ENCODE assay signal across 19 cellular contexts in the genomic region with DNA sequence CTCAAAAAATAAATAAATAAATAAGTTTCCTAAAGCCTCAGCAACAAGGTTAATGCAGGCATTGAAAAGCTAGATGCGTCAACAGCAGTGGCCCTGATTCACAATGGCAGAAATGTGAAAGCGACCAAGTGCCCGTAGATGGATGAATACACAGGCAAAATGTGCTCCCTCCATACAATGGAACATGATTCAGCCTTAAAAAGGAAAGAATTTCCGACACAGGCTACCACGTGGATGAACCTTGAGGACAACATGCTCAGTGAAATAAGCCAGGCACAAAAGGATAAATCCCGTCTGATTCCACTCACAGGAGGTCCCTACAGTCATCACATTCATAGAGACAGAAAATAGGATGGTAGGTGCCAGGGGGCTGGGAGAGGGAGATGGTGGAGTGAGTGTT. TPM values are rescaled to one million over a fixed set of nuclear protein-coding genes. Genes with fewer than 3 reads are reported as not detected.
A peak's percentile ranks its signal among the peaks of the same experiment; 100 is the strongest.
DNase-seq lines count a peak whose midpoint lies in the region; ATAC-seq and TF ChIP-seq lines count a peak whose summit lies in the region.
"Had no signal": no experiment of that assay in that cellular context is flagged by ENCODE, and none has a peak within 500 bp of the region (broad histone marks: within the 10 kb centered on the region; RNA-seq: fewer than 3 reads in every experiment).

No MANE protein-coding gene starts in this region.

- ATAC-seq in gastroesophageal sphincter (no peak), HG02763 (IDR thresholded peaks at IDR 0.05; ENCODE audit: unreplicated experiment) (no peak)
- ATAC-seq: HCT116, K562, Right ventricle myocardium inferior had no signal

- no peaks in the 10 kb centered on the region for H3K9me3 ChIP-seq in gastroesophageal sphincter
- no peaks in the 10 kb centered on the region for H3K9me3 ChIP-seq in uterus

- no peak for TF ChIP-seq EP300 in gastroesophageal sphincter (IDR thresholded peaks at IDR 0.05)

- H3K27me3 ChIP-seq in gastroesophageal sphincter (no peaks in the 10 kb centered on the region), rectal smooth muscle tissue (ENCODE audit: control insufficient read depth, insufficient read depth, low read length) (no peaks in the 10 kb centered on the region), uterus (no peaks in the 10 kb centered on the region)

- H3K4me1 ChIP-seq in gastroesophageal sphincter: peaks cover 0 to 85% (median 27%) of the 10 kb centered on the region in 3 donors
- peaks cover 12% of the 10 kb centered on the region for H3K4me1 ChIP-seq in rectal smooth muscle tissue (ENCODE audit: control insufficient read depth, insufficient read depth, low read length)
- H3K4me1 ChIP-seq in uterus: peaks cover 4 to 6% of the 10 kb centered on the region in 2 donors

- TF ChIP-seq POLR2A in gastroesophageal sphincter (IDR thresholded peaks at IDR 0.05): no peak
- no peak for TF ChIP-seq POLR2A in uterus (IDR thresholded peaks at IDR 0.05)

- intact Hi-C loops in uterus (cut with DNase I; ENCODE audit: low total_unique reads): no loop called here

- DNase-seq in uterus (no peak), NCI-H524 (lab: John Stamatoyannopoulos, UW) (no peak)
- DNase-seq in stimulated activated CD4-positive, alpha-beta T cell treated with anti-CD3 and anti-CD28 coated beads, Interleukin-2, amount 100 ng/mL, for 24 hours: no peak
- DNase-seq: AML-193; CD4-positive, CD25-positive, alpha-beta regulatory T cell; COR-L47; DMS 273 treated with DMSO at 0.1 percent for 48 hours; DND-41; NCI-H1105; NCI-H2081 treated with DMSO at 0.1 percent for 48 hours; NCI-H748 treated with DMSO at 0.1 percent for 48 hours; NK-92 treated with Interleukin-12 subunit alpha and Interleukin-12 subunit beta, amount 100 ng/mL, for 24 hours had no signal

- TF ChIP-seq CTCF in gastroesophageal sphincter (IDR thresholded peaks at IDR 0.05) (no peak), uterus (IDR thresholded peaks at IDR 0.05) (no peak)

- H3K36me3 ChIP-seq in gastroesophageal sphincter (peaks cover 0 to 11% of the 10 kb centered on the region in 2 donors), rectal smooth muscle tissue (ENCODE audit: control insufficient read depth, insufficient read depth, low read length) (peaks cover 7% of the 10 kb centered on the region), uterus (no peaks in the 10 kb centered on the region)

- H3K27ac ChIP-seq in angular gyrus (ENCODE audit: low read depth, low read length) (peak overlapping the region; percentile 67), gastroesophageal sphincter (peak overlapping the region in 3 of 4 donors; percentile 50 to 79 (median 74)), rectal smooth muscle tissue (ENCODE audit: low read depth, low read length) (peak overlapping the region; percentile 66), uterus (peak overlapping the region; percentile 53 to 92)

- H3K4me3 ChIP-seq in gastroesophageal sphincter (no peak overlapping the region), rectal smooth muscle tissue (ENCODE audit: low read length) (no peak overlapping the region), uterus (no peak overlapping the region)
- H3K4me3 ChIP-seq: K562 had no signal

- no peak overlapping the region for H3K9ac ChIP-seq in rectal smooth muscle tissue (ENCODE audit: low read length)

- WGBS in gastroesophageal sphincter (ENCODE audit: low coverage in 1 of 2), 2 donors: 36 to 84% methylated on average over 3 to 6 of the region's 6 CpGs

RNA-seq across cellular contexts. Expression of a gene that starts 31.7 kb away (rescaled TPM):
- total RNA-seq in gastroesophageal sphincter (10 to 100 TPM; 67.6 to 95.6 (median 81.2) TPM), uterus (10 to 100 TPM; 46.0 to 97.6 (median 68.3) TPM)
